In genomic region chr3:71069797-71070196, GRCh38 we compare ENCODE assay signal across 8 cellular contexts.
DNase-seq lines count a peak whose midpoint lies in the region; ATAC-seq and TF ChIP-seq lines count a peak whose summit lies in the region.

No MANE protein-coding gene starts in this region.

- no peaks in the 10 kb centered on the region for H3K9me3 Mint-ChIP-seq in activated naive CD4-positive, alpha-beta T cell treated with anti-CD3 and anti-CD28 coated beads, Interleukin-2, amount 50 U/mL, for 24 hours

- H3K4me3 ChIP-seq in SJCRH30 (no peak overlapping the region), smooth muscle cell (no peak overlapping the region)

- peaks cover 11% of the 10 kb centered on the region for H3K36me3 Mint-ChIP-seq in activated naive CD4-positive, alpha-beta T cell treated with anti-CD3 and anti-CD28 coated beads, Interleukin-2, amount 50 U/mL, for 24 hours

- H3K9me3 ChIP-seq in SJCRH30 (replicated peaks) = no peaks in the 10 kb centered on the region
- no peaks in the 10 kb centered on the region for H3K9me3 ChIP-seq in smooth muscle cell (replicated peaks; ENCODE audit: low read depth)

- peak; percentile 45 for TF ChIP-seq CTCF in smooth muscle cell (IDR thresholded peaks at IDR 0.05; ENCODE audit: borderline replicate concordance, insufficient read depth, poor library complexity, severe bottlenecking)

- H3K27ac Mint-ChIP-seq in activated naive CD4-positive, alpha-beta T cell treated with anti-CD3 and anti-CD28 coated beads, Interleukin-2, amount 50 U/mL, for 24 hours = peak overlapping the region; percentile 86

- WGBS in smooth muscle cell (ENCODE audit: low lambda C conversion rate) = 64% methylated on average over 4 of the region's 4 CpGs

- H3K4me1 ChIP-seq in SJCRH30 = peaks cover 5% of the 10 kb centered on the region; the same call in 1 of the 2 replicates
- H3K4me1 ChIP-seq in smooth muscle cell (ENCODE audit: low read depth) = peaks cover 35% of the 10 kb centered on the region

- no peaks in the 10 kb centered on the region for H3K36me3 ChIP-seq in SJCRH30
- H3K36me3 ChIP-seq in smooth muscle cell (ENCODE audit: low read depth) = no peaks in the 10 kb centered on the region

- H3K9ac ChIP-seq in smooth muscle cell (ENCODE audit: low read depth) = no peak overlapping the region

- H3K27me3 ChIP-seq in SJCRH30 (no peaks in the 10 kb centered on the region), smooth muscle cell (ENCODE audit: low read depth) (no peaks in the 10 kb centered on the region)

- H3K79me2 ChIP-seq in smooth muscle cell (ENCODE audit: low read depth) = peaks cover 7% of the 10 kb centered on the region

- H3K27ac ChIP-seq in SJCRH30 = no peak overlapping the region
- H3K27ac ChIP-seq in smooth muscle cell (ENCODE audit: low read depth) = no peak overlapping the region

- H3K4me2 ChIP-seq in smooth muscle cell = peak overlapping the region; percentile 77

- H3K27me3 Mint-ChIP-seq in activated naive CD4-positive, alpha-beta T cell treated with anti-CD3 and anti-CD28 coated beads, Interleukin-2, amount 50 U/mL, for 24 hours = no peaks in the 10 kb centered on the region

- H3K4me1 Mint-ChIP-seq in activated naive CD4-positive, alpha-beta T cell treated with anti-CD3 and anti-CD28 coated beads, Interleukin-2, amount 50 U/mL, for 24 hours = peaks cover 85% of the 10 kb centered on the region

- peaks cover 41% of the 10 kb centered on the region for H4K20me1 ChIP-seq in smooth muscle cell (ENCODE audit: low read depth)

- H3K4me3 Mint-ChIP-seq in activated naive CD4-positive, alpha-beta T cell treated with anti-CD3 and anti-CD28 coated beads, Interleukin-2, amount 50 U/mL, for 24 hours = peak overlapping the region; percentile 11

- peaks cover 9% of the 10 kb centered on the region for H3F3A ChIP-seq in smooth muscle cell (ENCODE audit: low read depth)

- intact Hi-C loops in left ventricle myocardium superior (cut with micrococcal nuclease) = no loop called here

- DNase-seq in D341Med (ENCODE audit: low spot score) (peak; percentile 60), SJCRH30 (peak; percentile 6 to 22), left ventricle myocardium superior (peak; percentile 68), smooth muscle cell (lab: John Stamatoyannopoulos, UW; ENCODE audit: unreplicated experiment) (no peak)

- ATAC-seq in HG02981 (IDR thresholded peaks at IDR 0.05; ENCODE audit: unreplicated experiment) (peak; percentile 40), left ventricle myocardium superior (peak; percentile 46), HG03108 (IDR thresholded peaks at IDR 0.05; ENCODE audit: unreplicated experiment) (no peak), GM19351 (IDR thresholded peaks at IDR 0.05; ENCODE audit: unreplicated experiment) (no peak)

- H2AFZ ChIP-seq in smooth muscle cell (ENCODE audit: low read depth) = no peak overlapping the region

Comparison
In these comparisons a context has a peak if more than half of its experiments do, and no peak if none do; other contexts are left out.
1. ATAC-seq: peak in HG02981 (single experiment) and left ventricle myocardium superior (single experiment); none in HG03108 (single experiment) and GM19351 (single experiment).